24 cellular contexts compared by ENCODE assay signal in the genomic region with DNA sequence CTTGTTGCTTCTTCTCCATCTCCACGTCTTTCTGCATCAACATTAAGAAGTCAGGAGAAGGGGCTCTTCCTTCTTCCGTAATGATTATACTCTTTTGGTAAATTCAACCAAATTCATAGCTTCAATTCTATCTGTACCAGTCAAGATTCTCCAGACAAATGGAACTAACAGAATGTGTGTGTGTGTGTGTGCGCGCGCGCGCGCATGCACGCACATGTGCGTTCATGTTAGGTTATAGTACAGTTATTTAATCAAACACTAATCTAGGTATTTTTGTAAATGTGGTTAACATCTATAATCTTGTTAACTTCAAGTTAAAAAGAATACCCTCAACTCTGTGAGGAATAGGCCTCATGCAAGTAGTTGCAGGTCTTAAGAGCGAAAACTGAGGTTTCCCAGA.
"Had no signal": no experiment of that assay in that cellular context is flagged by ENCODE, and none has a peak within 500 bp of the region (broad histone marks: within the 10 kb centered on the region; RNA-seq: fewer than 3 reads in every experiment).

No MANE protein-coding gene starts in this region.

- H3K4me3 Mint-ChIP-seq: dendritic cell treated with granulocyte-macrophage colony-stimulating factor and Interleukin-4, amounts not matched to agents 40 ng/mL and 50 ng/mL, for 4 days; effector memory CD8-positive, alpha-beta T cell; endodermal cell had no signal

- H3K9me3 ChIP-seq: colonic mucosa, esophagus squamous epithelium, gastrocnemius medialis had no signal

- H3K36me3 ChIP-seq: colonic mucosa, esophagus muscularis mucosa, esophagus squamous epithelium, gastrocnemius medialis, gastroesophageal sphincter, heart left ventricle, heart right ventricle had no signal

- H3K27ac ChIP-seq: colonic mucosa, coronary artery, dorsolateral prefrontal cortex, epithelial cell of prostate, esophagus muscularis mucosa, esophagus squamous epithelium, foreskin keratinocyte, gastrocnemius medialis, gastroesophageal sphincter, heart left ventricle, heart right ventricle had no signal

- H3K4me1 ChIP-seq: colonic mucosa, esophagus muscularis mucosa, esophagus squamous epithelium, foreskin keratinocyte, gastrocnemius medialis, gastroesophageal sphincter, heart left ventricle, heart right ventricle had no signal

- H3K27me3 Mint-ChIP-seq: dendritic cell treated with granulocyte-macrophage colony-stimulating factor and Interleukin-4, amounts not matched to agents 40 ng/mL and 50 ng/mL, for 4 days; effector memory CD8-positive, alpha-beta T cell had no signal

- DNase-seq: colonic mucosa; cortex of kidney; dermis blood vessel endothelial cell; dorsolateral prefrontal cortex; effector CD4-positive, alpha-beta T cell; effector CD8-positive, alpha-beta T cell; effector memory CD4-positive, alpha-beta T cell; effector memory CD8-positive, alpha-beta T cell; endodermal cell; erythroblast; esophagus squamous epithelium; foreskin fibroblast; foreskin keratinocyte; foreskin melanocyte; gastrocnemius medialis; glutamatergic neuron; head of caudate nucleus; heart left ventricle; heart right ventricle had no signal

- H3K27ac Mint-ChIP-seq: dendritic cell treated with granulocyte-macrophage colony-stimulating factor and Interleukin-4, amounts not matched to agents 40 ng/mL and 50 ng/mL, for 4 days; effector memory CD8-positive, alpha-beta T cell; endodermal cell had no signal

- H3K4me3 ChIP-seq: colonic mucosa, coronary artery, dorsolateral prefrontal cortex, esophagus muscularis mucosa, esophagus squamous epithelium, gastrocnemius medialis, gastroesophageal sphincter, heart left ventricle, heart right ventricle had no signal
